ENCODE assay signal across 9 cellular contexts in genomic region chr22:36355362-36355761, GRCh38. TPM values are rescaled to one million over a fixed set of nuclear protein-coding genes. Genes with fewer than 3 reads are reported as not detected.
DNase-seq lines count a peak whose midpoint lies in the region; ATAC-seq and TF ChIP-seq lines count a peak whose summit lies in the region.
"Had no signal": no experiment of that assay in that cellular context is flagged by ENCODE, and none has a peak within 500 bp of the region (broad histone marks: within the 10 kb centered on the region; RNA-seq: fewer than 3 reads in every experiment).

No MANE protein-coding gene starts in this region.

- H3K9me3 Mint-ChIP-seq in HFFc6: peaks cover 5% of the 10 kb centered on the region; the same call in 1 of the 2 replicates
- no peaks in the 10 kb centered on the region for H3K9me3 Mint-ChIP-seq in activated CD4-positive, alpha-beta memory T cell treated with anti-CD3 and anti-CD28 coated beads, Interleukin-2, amount 10 ng/mL, durations not matched to agents 7 days and 5 days
- no peaks in the 10 kb centered on the region for H3K9me3 Mint-ChIP-seq in glutamatergic neuron (ENCODE audit: unreplicated experiment)

- peaks cover 62% of the 10 kb centered on the region for H3K4me1 ChIP-seq in smooth muscle cell (ENCODE audit: low read depth)

- H3K9me3 ChIP-seq in smooth muscle cell (replicated peaks; ENCODE audit: low read depth): no peaks in the 10 kb centered on the region

- CTCF ChIA-PET in activated CD4-positive, alpha-beta memory T cell treated with anti-CD3 and anti-CD28 coated beads, Interleukin-2, amount 10 ng/mL, durations not matched to agents 7 days and 5 days (lab: Charles Lee): interaction anchor here (1.0 to 1.4 kb wide), 5 partner anchors 10 to 115 kb away, joined by 3 to 5 read pairs (median 4); no protein-coding TSS in a partner anchor

- peak overlapping the region; percentile 82 for H3K27ac ChIP-seq in smooth muscle cell (ENCODE audit: low read depth)

- POLR2A ChIA-PET in activated CD4-positive, alpha-beta memory T cell treated with anti-CD3 and anti-CD28 coated beads, Interleukin-2, amount 10 ng/mL, durations not matched to agents 7 days and 5 days (lab: Charles Lee): interaction anchor here (1.0 to 23.7 kb wide), 9 partner anchors 10 to 125 kb away, joined by 3 to 355 read pairs (median 6); partner anchors contain the start of gene MYH9

- H3K4me1 Mint-ChIP-seq in HFFc6 (ENCODE audit: low read depth) (peaks cover 98% of the 10 kb centered on the region), glutamatergic neuron (ENCODE audit: low read depth, unreplicated experiment) (peaks cover 21% of the 10 kb centered on the region)
- H3K4me1 Mint-ChIP-seq in activated CD4-positive, alpha-beta memory T cell treated with anti-CD3 and anti-CD28 coated beads, Interleukin-2, amount 10 ng/mL, durations not matched to agents 7 days and 5 days: peaks cover 96% of the 10 kb centered on the region

- peaks cover 63% of the 10 kb centered on the region for H3F3A ChIP-seq in smooth muscle cell (ENCODE audit: low read depth)

- H3K9ac ChIP-seq in smooth muscle cell (ENCODE audit: low read depth): peak overlapping the region; percentile 16

- H4K20me1 ChIP-seq in smooth muscle cell (ENCODE audit: low read depth): peaks cover 100% of the 10 kb centered on the region

- peaks cover 52% of the 10 kb centered on the region for H3K36me3 Mint-ChIP-seq in HFFc6 (ENCODE audit: low read depth)
- peaks cover 59% of the 10 kb centered on the region for H3K36me3 Mint-ChIP-seq in activated CD4-positive, alpha-beta memory T cell treated with anti-CD3 and anti-CD28 coated beads, Interleukin-2, amount 10 ng/mL, durations not matched to agents 7 days and 5 days (ENCODE audit: low read depth)
- H3K36me3 Mint-ChIP-seq in glutamatergic neuron (ENCODE audit: unreplicated experiment): peaks cover 5% of the 10 kb centered on the region

- peak overlapping the region; percentile 88 for H3K27ac Mint-ChIP-seq in HFFc6
- peak overlapping the region; percentile 79 for H3K27ac Mint-ChIP-seq in activated CD4-positive, alpha-beta memory T cell treated with anti-CD3 and anti-CD28 coated beads, Interleukin-2, amount 10 ng/mL, durations not matched to agents 7 days and 5 days
- peak overlapping the region; percentile 31 for H3K27ac Mint-ChIP-seq in glutamatergic neuron (ENCODE audit: unreplicated experiment)

- H3K4me2 ChIP-seq in smooth muscle cell: peak overlapping the region; percentile 76

- peaks cover 99% of the 10 kb centered on the region for H3K79me2 ChIP-seq in smooth muscle cell (ENCODE audit: low read depth)

- no peaks in the 10 kb centered on the region for H3K36me3 ChIP-seq in smooth muscle cell (ENCODE audit: low read depth)

- H3K4me3 Mint-ChIP-seq in HFFc6 (peak overlapping the region; percentile 79), glutamatergic neuron (ENCODE audit: unreplicated experiment) (no peak overlapping the region)
- peak overlapping the region; percentile 59 for H3K4me3 Mint-ChIP-seq in activated CD4-positive, alpha-beta memory T cell treated with anti-CD3 and anti-CD28 coated beads, Interleukin-2, amount 10 ng/mL, durations not matched to agents 7 days and 5 days

- H2AFZ ChIP-seq in smooth muscle cell (ENCODE audit: low read depth): no peak overlapping the region

- H3K27me3 Mint-ChIP-seq in HFFc6 (ENCODE audit: insufficient read depth) (peaks cover 34% of the 10 kb centered on the region), glutamatergic neuron (ENCODE audit: unreplicated experiment) (peaks cover 6% of the 10 kb centered on the region)
- no peaks in the 10 kb centered on the region for H3K27me3 Mint-ChIP-seq in activated CD4-positive, alpha-beta memory T cell treated with anti-CD3 and anti-CD28 coated beads, Interleukin-2, amount 10 ng/mL, durations not matched to agents 7 days and 5 days

- TF ChIP-seq CTCF in HFFc6 (IDR thresholded peaks at IDR 0.05) (no peak), glutamatergic neuron (IDR thresholded peaks at IDR 0.05; ENCODE audit: partially characterized antibody, unreplicated experiment) (no peak), smooth muscle cell (IDR thresholded peaks at IDR 0.05; ENCODE audit: borderline replicate concordance, insufficient read depth, poor library complexity, severe bottlenecking) (no peak)

- no peaks in the 10 kb centered on the region for H3K27me3 ChIP-seq in smooth muscle cell (ENCODE audit: low read depth)

- H3K4me3 ChIP-seq in smooth muscle cell: peak overlapping the region; percentile 18

- no peak for ATAC-seq in HG02642 (IDR thresholded peaks at IDR 0.05; ENCODE audit: poor library complexity, unreplicated experiment)
- no peak for ATAC-seq in HG02970 (IDR thresholded peaks at IDR 0.05; ENCODE audit: low FRiP score, unreplicated experiment)

- DNase-seq in HFFc6 (no peak), glutamatergic neuron (no peak), smooth muscle cell (lab: John Stamatoyannopoulos, UW; ENCODE audit: unreplicated experiment) (no peak), NCI-H2107 (lab: John Stamatoyannopoulos, UW) (no peak), ecto neural progenitor cell (ENCODE audit: low spot score) (no peak)
- no peak for DNase-seq in activated CD4-positive, alpha-beta memory T cell treated with anti-CD3 and anti-CD28 coated beads, Interleukin-2, amount 10 ng/mL, durations not matched to agents 7 days and 5 days
- DNase-seq: NCI-H1092 treated with DMSO at 0.1 percent for 48 hours had no signal

- WGBS in smooth muscle cell (ENCODE audit: low lambda C conversion rate): 46% methylated on average over 6 of the region's 6 CpGs

RNA-seq across cellular contexts. Expression of gene MYH9, which starts 32.4 kb away (rescaled TPM):
- 1,000 to 10,000 TPM in 2 of 6 experiments, 100 to 1,000 TPM in 4; 881 to 1,084 (median 937) TPM for total RNA-seq in HFFc6 (2021; fragmentation: NEBNext Ultra II Directional; extraction: Animal tissue kit (Norgen Biotek cat#: 25700))
- total RNA-seq in activated CD4-positive, alpha-beta memory T cell treated with anti-CD3 and anti-CD28 coated beads, Interleukin-2, amount 10 ng/mL, durations not matched to agents 7 days and 5 days: 100 to 1,000 TPM; 840 to 865 TPM
- total RNA-seq in glutamatergic neuron (ENCODE audit: unreplicated experiment) (122 TPM), smooth muscle cell (350 and 378 TPM in 2 replicates)
- polyA plus RNA-seq in smooth muscle cell: 361 and 382 TPM in 2 replicates

Comparison
In these comparisons a context has a peak if more than half of its experiments do, and no peak if none do; other contexts are left out.
1. H3K27ac Mint-ChIP-seq: peak in every context shown above with its lines; median percentile 88 in HFFc6; 79 in activated CD4-positive, alpha-beta memory T cell treated with anti-CD3 and anti-CD28 coated beads, Interleukin-2, amount 10 ng/mL, durations not matched to agents 7 days and 5 days; 31 in glutamatergic neuron.